ENCODE assay signal across 8 cellular contexts in genomic region chr11:33039274-33040126, GRCh38. TPM values are rescaled to one million over a fixed set of nuclear protein-coding genes. Genes with fewer than 3 reads are reported as not detected.
A peak's percentile ranks its signal among the peaks of the same experiment; 100 is the strongest.
DNase-seq lines count a peak whose midpoint lies in the region; ATAC-seq and TF ChIP-seq lines count a peak whose summit lies in the region.

TCP11L1 (plus strand) TSS chr11:33039572; CDS start chr11:33043774, 4,202 bp downstream.

- intact Hi-C loops in left ventricle myocardium superior (cut with micrococcal nuclease) (no loop called here), prostate gland (cut with DNase I) (loop anchor here (10.0 kb wide), 1 partner anchor 145 kb away; the partner anchor contains the start of gene QSER1)

- no peaks in the 10 kb centered on the region for H3K36me3 ChIP-seq in prostate gland
- H3K36me3 ChIP-seq in urinary bladder (ENCODE audit: insufficient read depth), result no peaks in the 10 kb centered on the region

- ATAC-seq in GM18498 (IDR thresholded peaks at IDR 0.05; ENCODE audit: unreplicated experiment), result peak; percentile 81
- ATAC-seq in HG02840 (IDR thresholded peaks at IDR 0.05; ENCODE audit: low FRiP score, unreplicated experiment), result peak; percentile 81
- peak; percentile 93 for ATAC-seq in left ventricle myocardium superior

- no peaks in the 10 kb centered on the region for H3K4me1 ChIP-seq in prostate gland (replicated peaks)
- peaks cover 1% of the 10 kb centered on the region for H3K4me1 ChIP-seq in urinary bladder (ENCODE audit: insufficient read depth)

- H3K9me3 Mint-ChIP-seq in T-helper 1 cell treated with Interleukin-12 subunit alpha and Interleukin-12 subunit beta and Interleukin-4 antibody, amounts not matched to agents 30 μg/mL and 1 μg/mL, for 36 hours, result no peaks in the 10 kb centered on the region

- H3K4me3 ChIP-seq in prostate gland (peak within 1 kb of the TSS; percentile 91 to 92), urinary bladder (ENCODE audit: low read depth, low read length) (peak within 1 kb of the TSS; percentile 78)

- H3K9me3 ChIP-seq in prostate gland, result no peaks in the 10 kb centered on the region

- WGBS in prostate gland, result under 1% methylated on average over 61 of the region's 94 CpGs
- under 1% methylated on average over 94 of the region's 94 CpGs for WGBS in urinary bladder

- DNase-seq in NCI-H1417 treated with DMSO at 0.1 percent for 48 hours (lab: John Stamatoyannopoulos, UW) (peak; percentile 75), amygdala (lab: John Stamatoyannopoulos, UW) (peak; percentile 66 to 98 (median 90)), left ventricle myocardium superior (peak; percentile 91), prostate gland (ENCODE audit: low spot score) (peak; percentile 91)

- H3K27ac Mint-ChIP-seq in T-helper 1 cell treated with Interleukin-12 subunit alpha and Interleukin-12 subunit beta and Interleukin-4 antibody, amounts not matched to agents 30 μg/mL and 1 μg/mL, for 36 hours, result peak within 1 kb of the TSS; percentile 89

- H3K27ac ChIP-seq in prostate gland (peak within 1 kb of the TSS; percentile 95 to 96), urinary bladder (ENCODE audit: low read depth) (peak within 1 kb of the TSS; percentile 92)

- H3K27me3 ChIP-seq in prostate gland (replicated peaks; ENCODE audit: insufficient read depth), result no peaks in the 10 kb centered on the region

- H3K36me3 Mint-ChIP-seq in T-helper 1 cell treated with Interleukin-12 subunit alpha and Interleukin-12 subunit beta and Interleukin-4 antibody, amounts not matched to agents 30 μg/mL and 1 μg/mL, for 36 hours (ENCODE audit: low read depth), result peaks cover 9% of the 10 kb centered on the region

- H3K4me3 Mint-ChIP-seq in T-helper 1 cell treated with Interleukin-12 subunit alpha and Interleukin-12 subunit beta and Interleukin-4 antibody, amounts not matched to agents 30 μg/mL and 1 μg/mL, for 36 hours, result peak within 1 kb of the TSS; percentile 89

- H3K27me3 Mint-ChIP-seq in T-helper 1 cell treated with Interleukin-12 subunit alpha and Interleukin-12 subunit beta and Interleukin-4 antibody, amounts not matched to agents 30 μg/mL and 1 μg/mL, for 36 hours (ENCODE audit: low read depth), result peaks cover 21% of the 10 kb centered on the region

- TF ChIP-seq POLR2A in prostate gland (IDR thresholded peaks at IDR 0.05), result peak; percentile 54

- TF ChIP-seq CTCF in prostate gland (IDR thresholded peaks at IDR 0.05), result peak in 1 of 4 experiments; percentile 23

- H3K4me1 Mint-ChIP-seq in T-helper 1 cell treated with Interleukin-12 subunit alpha and Interleukin-12 subunit beta and Interleukin-4 antibody, amounts not matched to agents 30 μg/mL and 1 μg/mL, for 36 hours (ENCODE audit: low read depth), result peaks cover 15% of the 10 kb centered on the region

RNA-seq across cellular contexts. Expression of gene TCP11L1, which starts in this region (rescaled TPM):
- total RNA-seq in left ventricle myocardium superior (6.5 TPM), prostate gland (10 to 100 TPM; 15.3 to 27.1 TPM), urinary bladder (22.7 TPM)
- polyA plus RNA-seq in urinary bladder, result 9.2 TPM

Comparison
In these comparisons a context has a peak if more than half of its experiments do, and no peak if none do; other contexts are left out.
1. Peak in every context shown above with its lines: DNase-seq, ATAC-seq, H3K4me3 ChIP-seq and H3K27ac ChIP-seq.